7 cellular contexts compared by ENCODE assay signal in genomic region chr6:53547166-53547814, GRCh38. TPM values are rescaled to one million over a fixed set of nuclear protein-coding genes. Genes with fewer than 3 reads are reported as not detected.
A peak's percentile ranks its signal among the peaks of the same experiment; 100 is the strongest.
DNase-seq lines count a peak whose midpoint lies in the region; ATAC-seq and TF ChIP-seq lines count a peak whose summit lies in the region.

No MANE protein-coding gene starts in this region.

- H3K9me3 ChIP-seq in neural cell (ENCODE audit: low read length), result no peaks in the 10 kb centered on the region

- H3K9me2 ChIP-seq in neural cell (ENCODE audit: insufficient read depth, low read length), result no peaks in the 10 kb centered on the region

- peak overlapping the region; percentile 82 for H3K4me3 ChIP-seq in neural cell (ENCODE audit: low read length)

- ATAC-seq in GM18873 (IDR thresholded peaks at IDR 0.05; ENCODE audit: low FRiP score, unreplicated experiment), result peak; percentile 11
- peak; percentile 4 for ATAC-seq in HG02623 (IDR thresholded peaks at IDR 0.05; ENCODE audit: unreplicated experiment)
- ATAC-seq in effector memory CD8-positive, alpha-beta T cell (replicated peaks), result peak; percentile 6

- DNase-seq in NCI-H69 (lab: John Stamatoyannopoulos, UW) (peak; percentile 73), GM20000 (ENCODE audit: low spot score) (no peak), dermis blood vessel endothelial cell (no peak)
- no peak for DNase-seq in effector memory CD8-positive, alpha-beta T cell

- peak overlapping the region; percentile 52 for H3K9ac ChIP-seq in neural cell (ENCODE audit: low read length)

- H3K27me3 ChIP-seq in neural cell (ENCODE audit: insufficient read depth, low read depth, low read length), result no peaks in the 10 kb centered on the region

- H3K4me3 Mint-ChIP-seq in effector memory CD8-positive, alpha-beta T cell, result peak overlapping the region; percentile 83 to 86

- H3K27me3 Mint-ChIP-seq in effector memory CD8-positive, alpha-beta T cell, result no peaks in the 10 kb centered on the region

- H3K27ac Mint-ChIP-seq in effector memory CD8-positive, alpha-beta T cell, result peak overlapping the region; percentile 77 to 83

- no peak overlapping the region for H3K27ac ChIP-seq in neural cell (ENCODE audit: low read length)

- no peaks in the 10 kb centered on the region for H4K20me1 ChIP-seq in neural cell (ENCODE audit: insufficient read depth)

- TF ChIP-seq CTCF in neural cell (IDR thresholded peaks at IDR 0.05; ENCODE audit: poor library complexity, severe bottlenecking) (no peak), GM20000 (IDR thresholded peaks at IDR 0.05; ENCODE audit: extremely low read depth, missing control alignments) (no peak)

- H3K36me3 Mint-ChIP-seq in effector memory CD8-positive, alpha-beta T cell (ENCODE audit: insufficient read depth), result peaks cover 11% of the 10 kb centered on the region

- peak overlapping the region; percentile 52 for H2AFZ ChIP-seq in neural cell (ENCODE audit: low read depth, low read length)

- H3F3A ChIP-seq in neural cell (ENCODE audit: insufficient read depth, low read length, poor library complexity, severe bottlenecking), result no peaks in the 10 kb centered on the region

- no peaks in the 10 kb centered on the region for H3K9me3 Mint-ChIP-seq in effector memory CD8-positive, alpha-beta T cell

- no peaks in the 10 kb centered on the region for H3K36me3 ChIP-seq in neural cell (ENCODE audit: insufficient read depth, low read length)

- TF ChIP-seq RAD21 in neural cell (conservative IDR thresholded peaks at IDR 0.05), result no peak

- H3K4me1 Mint-ChIP-seq in effector memory CD8-positive, alpha-beta T cell (ENCODE audit: low read depth in 2 of 2), result peaks cover 25 to 38% of the 10 kb centered on the region in 2 donors

- H3K79me2 ChIP-seq in neural cell (replicated peaks; ENCODE audit: insufficient read depth, low read length), result no peaks in the 10 kb centered on the region

- H3K4me2 ChIP-seq in neural cell (ENCODE audit: low read length), result peak overlapping the region; percentile 69

- no peak for TF ChIP-seq EP300 in neural cell (conservative IDR thresholded peaks at IDR 0.05; ENCODE audit: poor library complexity, severe bottlenecking)

TF ChIP-seq in neural cell, 6 proteins besides CTCF, POLR2A, EP300 and RAD21:
- TF ChIP-seq REST (IDR thresholded peaks at IDR 0.05; ENCODE audit: borderline replicate concordance) (no peak), SMC3 (conservative IDR thresholded peaks at IDR 0.05; ENCODE audit: poor library complexity) (no peak), MXI1 (conservative IDR thresholded peaks at IDR 0.05; ENCODE audit: poor library complexity, severe bottlenecking) (no peak), POLR2AphosphoS5 (IDR thresholded peaks at IDR 0.05) (no peak), EZH2 (IDR thresholded peaks at IDR 0.05; ENCODE audit: borderline replicate concordance, insufficient read depth, low read length, poor library complexity, severe bottlenecking) (no peak), TAF1 (IDR thresholded peaks at IDR 0.05; ENCODE audit: low read depth) (no peak)
TF ChIP-seq in neural cell: peak in this region for 0.

RNA-seq across cellular contexts. Expression of gene GCLC, which starts 2.4 kb away (rescaled TPM):
- 10.4 and 17.7 TPM in 2 replicates for polyA plus RNA-seq in neural cell
- polyA minus RNA-seq in neural cell, result 17.4 and 18.7 TPM in 2 replicates
- total RNA-seq in dermis blood vessel endothelial cell, result 30.1 and 33.4 TPM in 2 replicates
